Comparison of ENCODE assay signal across 25 cellular contexts in genomic region chr10:84665211-84665610, GRCh38.
"Had no signal": no experiment of that assay in that cellular context is flagged by ENCODE, and none has a peak within 500 bp of the region (broad histone marks: within the 10 kb centered on the region; RNA-seq: fewer than 3 reads in every experiment).

No MANE protein-coding gene starts in this region.

- H3K4me1 ChIP-seq: parathyroid adenoma, psoas muscle, right lobe of liver, sigmoid colon, stomach, tibial artery, transverse colon, vagina had no signal

- H3K27ac Mint-ChIP-seq: naive thymus-derived CD4-positive, alpha-beta T cell; natural killer cell; nephron; neural progenitor cell; progenitor cell of endocrine pancreas; stimulated activated effector memory CD8-positive, alpha-beta T cell treated with anti-CD3 and anti-CD28 coated beads, Interleukin-12 subunit alpha, Interleukin-12 subunit beta, amount 100 ng/mL, for 72 hours; stimulated activated naive B cell treated with anti-CD40 and anti-IgM and Interleukin-4, amounts not matched to agents 10 μg/mL and 1 μg/mL and 100 μg/mL, for 72 hours; stimulated activated naive CD8-positive, alpha-beta T cell treated with anti-CD3 and anti-CD28 coated beads, Interleukin-15, Interleukin-2, amounts not matched to agents 100 ng/mL and 50 ng/mL, for 24 hours; type B pancreatic cell had no signal

- DNase-seq: naive thymus-derived CD4-positive, alpha-beta T cell; natural killer cell; occipital lobe; ovary; posterior cingulate gyrus; psoas muscle; right cardiac atrium; sigmoid colon; small intestine; stimulated activated CD4-positive, alpha-beta T cell treated with anti-CD3 and anti-CD28 coated beads, Interleukin-4, amount 100 ng/mL, for 24 hours; stimulated activated naive B cell treated with anti-CD40 and anti-IgM and Interleukin-4, amounts not matched to agents 10 μg/mL and 1 μg/mL and 100 μg/mL, for 72 hours; stimulated activated naive CD4-positive, alpha-beta T cell treated with Interleukin-2 at 50 U/mL for 16 hours; stomach; tibial artery had no signal

- H3K27me3 Mint-ChIP-seq: stimulated activated naive B cell treated with anti-CD40 and anti-IgM and Interleukin-4, amounts not matched to agents 10 μg/mL and 1 μg/mL and 100 μg/mL, for 72 hours; stimulated activated naive CD8-positive, alpha-beta T cell treated with anti-CD3 and anti-CD28 coated beads, Interleukin-15, Interleukin-2, amounts not matched to agents 100 ng/mL and 50 ng/mL, for 24 hours had no signal

- H3K9ac ChIP-seq: neural progenitor cell, parathyroid adenoma had no signal

- H3K4me3 Mint-ChIP-seq: naive thymus-derived CD4-positive, alpha-beta T cell; natural killer cell; nephron; neural progenitor cell; stimulated activated effector memory CD8-positive, alpha-beta T cell treated with anti-CD3 and anti-CD28 coated beads, Interleukin-12 subunit alpha, Interleukin-12 subunit beta, amount 100 ng/mL, for 72 hours; stimulated activated naive B cell treated with anti-CD40 and anti-IgM and Interleukin-4, amounts not matched to agents 10 μg/mL and 1 μg/mL and 100 μg/mL, for 72 hours; stimulated activated naive CD8-positive, alpha-beta T cell treated with anti-CD3 and anti-CD28 coated beads, Interleukin-15, Interleukin-2, amounts not matched to agents 100 ng/mL and 50 ng/mL, for 24 hours; type B pancreatic cell had no signal

- H3K9me3 Mint-ChIP-seq: natural killer cell; nephron; stimulated activated effector memory CD8-positive, alpha-beta T cell treated with anti-CD3 and anti-CD28 coated beads, Interleukin-12 subunit alpha, Interleukin-12 subunit beta, amount 100 ng/mL, for 72 hours; stimulated activated naive B cell treated with anti-CD40 and anti-IgM and Interleukin-4, amounts not matched to agents 10 μg/mL and 1 μg/mL and 100 μg/mL, for 72 hours; stimulated activated naive CD8-positive, alpha-beta T cell treated with anti-CD3 and anti-CD28 coated beads, Interleukin-15, Interleukin-2, amounts not matched to agents 100 ng/mL and 50 ng/mL, for 24 hours; type B pancreatic cell had no signal

- H3K9me3 ChIP-seq: ovary, psoas muscle, right lobe of liver, sigmoid colon, stomach, thoracic aorta, tibial artery, transverse colon, vagina had no signal

- H3K4me1 Mint-ChIP-seq: natural killer cell; stimulated activated effector memory CD8-positive, alpha-beta T cell treated with anti-CD3 and anti-CD28 coated beads, Interleukin-12 subunit alpha, Interleukin-12 subunit beta, amount 100 ng/mL, for 72 hours; stimulated activated naive B cell treated with anti-CD40 and anti-IgM and Interleukin-4, amounts not matched to agents 10 μg/mL and 1 μg/mL and 100 μg/mL, for 72 hours had no signal

- H3K4me3 ChIP-seq: neural progenitor cell, ovary, psoas muscle, right lobe of liver, sigmoid colon, stomach, thoracic aorta, tibial artery, transverse colon, vagina had no signal

- H3K27ac ChIP-seq: neural progenitor cell, ovary, parathyroid adenoma, psoas muscle, right lobe of liver, sigmoid colon, stomach, thoracic aorta, tibial artery, transverse colon, vagina had no signal

- H3K36me3 Mint-ChIP-seq: naive thymus-derived CD4-positive, alpha-beta T cell; natural killer cell; neural progenitor cell; stimulated activated effector memory CD8-positive, alpha-beta T cell treated with anti-CD3 and anti-CD28 coated beads, Interleukin-12 subunit alpha, Interleukin-12 subunit beta, amount 100 ng/mL, for 72 hours; stimulated activated naive B cell treated with anti-CD40 and anti-IgM and Interleukin-4, amounts not matched to agents 10 μg/mL and 1 μg/mL and 100 μg/mL, for 72 hours; type B pancreatic cell had no signal

- H3K27me3 ChIP-seq: neural progenitor cell, ovary, right lobe of liver, sigmoid colon, stomach, tibial artery, transverse colon, vagina had no signal

- H3K36me3 ChIP-seq: neural progenitor cell, ovary, right lobe of liver, sigmoid colon, stomach, thoracic aorta, tibial artery, transverse colon, vagina had no signal

- ATAC-seq: naive thymus-derived CD4-positive, alpha-beta T cell; natural killer cell; psoas muscle; right cardiac atrium; stimulated activated naive B cell treated with anti-CD40 and anti-IgM and Interleukin-4, amounts not matched to agents 10 μg/mL and 1 μg/mL and 100 μg/mL, for 72 hours had no signal
